In the genomic region with DNA sequence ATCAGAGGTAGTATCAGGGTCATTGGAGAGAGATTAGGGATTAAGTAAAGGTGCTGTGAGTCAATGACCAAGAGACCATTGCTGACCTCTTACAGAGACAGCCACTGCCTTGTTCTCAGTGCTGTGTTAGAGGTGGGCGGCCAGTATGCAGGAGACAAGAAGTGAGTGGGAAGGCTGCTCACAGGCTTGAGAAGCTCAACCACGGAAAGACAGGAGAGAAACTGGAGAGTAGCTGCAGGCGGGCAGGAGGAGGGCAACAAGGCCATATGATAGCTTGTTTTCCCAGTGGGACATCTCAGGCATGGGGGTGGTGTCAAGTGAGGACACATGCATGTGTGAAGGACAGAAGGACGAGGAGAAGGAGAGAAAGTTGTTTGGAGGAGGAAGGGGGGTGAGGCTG, we compare ENCODE assay signal across 17 cellular contexts.
DNase-seq lines count a peak whose midpoint lies in the region; ATAC-seq, FAIRE-seq and TF ChIP-seq lines count a peak whose summit lies in the region.
"Had no signal": no experiment of that assay in that cellular context is flagged by ENCODE, and none has a peak within 500 bp of the region (broad histone marks: within the 10 kb centered on the region; RNA-seq: fewer than 3 reads in every experiment).

No MANE protein-coding gene starts in this region.

- no peak overlapping the region for H4K8ac ChIP-seq in H1 (ENCODE audit: extremely low read depth, insufficient read depth, low read length)

- TF ChIP-seq CTCF in H1 (IDR thresholded peaks at IDR 0.05; ENCODE audit: control extremely low read depth in 1 of 3, insufficient read depth in 1 of 3, low read depth in 1 of 3, low read length in 3 of 3) (no peak), HepG2 (CRISPR knock-in tag; IDR thresholded peaks at IDR 0.05) (no peak)

- H3K27ac ChIP-seq in GM23248 (no peak overlapping the region), H1 (ENCODE audit: low read depth, low read length) (no peak overlapping the region), HepG2 (ENCODE audit: extremely low read length, insufficient read depth, low read length) (no peak overlapping the region)
- H3K27ac ChIP-seq: BLaER1 treated with 17β-estradiol and CSF1 and Interleukin-3, amounts not matched to agents 10 nM and 100 nM; KMS-11 had no signal

- H2BK5ac ChIP-seq in H1 (ENCODE audit: low read depth, low read length) = no peak overlapping the region

- POLR2A ChIA-PET in H1 (lab: Charles Lee; ENCODE audit: partially characterized antibody) (interaction anchor here (0.6 kb wide), 1 partner anchor 548 kb away, joined by 3 read pairs; no protein-coding TSS in a partner anchor), HepG2 (lab: Yijun Ruan, JAX) (no interaction called here)

- no peak overlapping the region for H2BK15ac ChIP-seq in H1 (ENCODE audit: low read length)

- H3K56ac ChIP-seq in H1 (replicated peaks; ENCODE audit: insufficient read length, low read depth, low read length) = no peak overlapping the region

- H3K23me2 ChIP-seq in H1 (ENCODE audit: low read depth, low read length) = no peaks in the 10 kb centered on the region

- H3K9me3 ChIP-seq in GM23248 (ENCODE audit: low read depth) = no peaks in the 10 kb centered on the region
- H3K9me3 ChIP-seq in H1 (ENCODE audit: insufficient read depth in 2 of 2, low read depth in 1 of 2, low read length in 1 of 2) = no peaks in the 10 kb centered on the region
- H3K9me3 ChIP-seq in HepG2 (ENCODE audit: low read length) = no peaks in the 10 kb centered on the region

- H3K9me2 ChIP-seq in GM23248 (ENCODE audit: insufficient read depth) = no peaks in the 10 kb centered on the region

- H4K5ac ChIP-seq in H1 (ENCODE audit: insufficient read length, low read depth, low read length) = no peak overlapping the region

- H2AFZ ChIP-seq in GM23248 (0 out of 2 replicates have a peak overlapping the region, but pooled peaks have one; percentile 17), H1 (ENCODE audit: low read length) (no peak overlapping the region), HepG2 (ENCODE audit: low read length) (no peak overlapping the region)

- in situ Hi-C loops in GM23248 (cut with MboI) (no loop called here), HepG2 (cut with HindIII; ENCODE audit: extremely low pct_ligation_motif_present, low pct_unique_long_range_greater_than_20kb) (no loop called here)

- H3K14ac ChIP-seq in H1 (ENCODE audit: insufficient read length) = no peak overlapping the region

- no peak for TF ChIP-seq EP300 in H1 (IDR thresholded peaks at IDR 0.05; ENCODE audit: borderline replicate concordance in 1 of 2, low read depth in 2 of 2, low read length in 2 of 2)
- TF ChIP-seq EP300 in HepG2 (IDR thresholded peaks at IDR 0.05; ENCODE audit: low read depth in 2 of 2, low read length in 2 of 2) = no peak
- TF ChIP-seq EP300 in HepG2 (CRISPR knock-in tag; IDR thresholded peaks at IDR 0.05; ENCODE audit: borderline replicate concordance) = no peak

- no peaks in the 10 kb centered on the region for H3F3A ChIP-seq in GM23248 (ENCODE audit: insufficient read depth)

- H4K20me1 ChIP-seq in GM23248 (ENCODE audit: insufficient read depth) = no peaks in the 10 kb centered on the region
- no peaks in the 10 kb centered on the region for H4K20me1 ChIP-seq in H1 (replicated peaks in 1 of 2; ENCODE audit: control insufficient read depth in 1 of 2, insufficient read depth in 2 of 2, low read length in 2 of 2)
- no peaks in the 10 kb centered on the region for H4K20me1 ChIP-seq in HepG2 (ENCODE audit: insufficient read depth, low read length)
- H4K20me1 ChIP-seq: BLaER1 treated with 17β-estradiol and CSF1 and Interleukin-3, amounts not matched to agents 10 nM and 100 nM had no signal

- H2AK5ac ChIP-seq in H1 (ENCODE audit: low read depth, low read length) = no peak overlapping the region

- H3K36me3 Mint-ChIP-seq in stimulated activated memory B cell treated with anti-CD40 and anti-IgM and Interleukin-4, amounts not matched to agents 10 μg/mL and 1 μg/mL and 100 μg/mL, for 72 hours = no peaks in the 10 kb centered on the region
- no peaks in the 10 kb centered on the region for H3K36me3 Mint-ChIP-seq in activated T-helper 1 cell treated with anti-CD3 and anti-CD28 coated beads, Interleukin-12 subunit alpha, Interleukin-12 subunit beta, Interleukin-2, Interleukin-4 antibody, amounts not matched to agents 30 ng/mL and 10 ng/mL and 1 ng/mL, durations not matched to agents 14 hours and 24 hours and 36 hours (ENCODE audit: low read depth)
- H3K36me3 Mint-ChIP-seq: CD4-positive, CD25-positive, alpha-beta regulatory T cell had no signal

- H3K27me3 ChIP-seq in GM23248 (replicated peaks; ENCODE audit: insufficient read depth) (no peaks in the 10 kb centered on the region), H1 (replicated peaks in 1 of 4; ENCODE audit: control insufficient read depth in 3 of 4, extremely low read depth in 1 of 4, insufficient read depth in 3 of 4, low read length in 3 of 4) (no peaks in the 10 kb centered on the region), HepG2 (ENCODE audit: control insufficient read depth in 1 of 2, insufficient read depth in 2 of 2, low read length in 2 of 2) (peaks cover 1 to 8% of the 10 kb centered on the region in 2 experiments; a peak in 2 of 5 replicates)
- H3K27me3 ChIP-seq: BLaER1 treated with 17β-estradiol and CSF1 and Interleukin-3, amounts not matched to agents 10 nM and 100 nM had no signal

- H3K9ac ChIP-seq in GM23248 (no peak overlapping the region), H1 (replicated peaks in 1 of 4; ENCODE audit: extremely low read depth in 1 of 4, low read depth in 3 of 4, low read length in 3 of 4) (no peak overlapping the region), HepG2 (ENCODE audit: insufficient read depth, low read depth, low read length) (no peak overlapping the region)
- H3K9ac ChIP-seq: BLaER1 treated with 17β-estradiol and CSF1 and Interleukin-3, amounts not matched to agents 10 nM and 100 nM; KMS-11 had no signal

- H3K79me2 ChIP-seq in GM23248 (ENCODE audit: insufficient read depth) (no peaks in the 10 kb centered on the region), H1 (ENCODE audit: control insufficient read depth in 1 of 2, insufficient read depth in 2 of 2, low read length in 2 of 2) (no peaks in the 10 kb centered on the region), HepG2 (ENCODE audit: insufficient read depth, low read length) (no peaks in the 10 kb centered on the region)

- WGBS in GM23248 (ENCODE audit: low coverage in 1 of 2, low lambda C conversion rate in 2 of 2, missing lambda C conversion rate in 2 of 2), 2 experiments = 24 to 28% methylated on average over 4 of the region's 4 CpGs
- 90% methylated on average over 4 of the region's 4 CpGs; no CpG with 5 or more reads in 1 of the 2 experiments for WGBS in H1 (ENCODE audit: extremely low coverage in 1 of 2, insufficient coverage in 1 of 2, insufficient read length in 1 of 2, insufficient replicate concordance in 2 of 2, low coverage in 1 of 2, low lambda C conversion rate in 2 of 2, missing lambda C conversion rate in 1 of 2), 2 experiments
- 8% methylated on average over 4 of the region's 4 CpGs for WGBS in HepG2 (ENCODE audit: low lambda C conversion rate)

- FAIRE-seq in H1 (lab: Jason Lieb, UNC) = no peak
- FAIRE-seq in HepG2 (lab: Jason Lieb, UNC) = no peak
- FAIRE-seq: GM12892, GM19239 had no signal

- CTCF ChIA-PET in H1 (lab: Charles Lee; ENCODE audit: partially characterized antibody) (interaction anchor here (0.6 to 1.9 kb wide), 5 partner anchors 18 to 178 kb away, joined by 3 to 10 read pairs (median 3); no protein-coding TSS in a partner anchor), HepG2 (lab: Yijun Ruan, JAX; ENCODE audit: low intra/inter-chr PET ratio, low total read pairs) (no interaction called here)

- no peak for TF ChIP-seq RAD21 in H1 (IDR thresholded peaks at IDR 0.05 in 1 of 2, conservative IDR thresholded peaks at IDR 0.05 in 1 of 2; ENCODE audit: low read depth in 2 of 2, low read length in 2 of 2)
- no peak for TF ChIP-seq RAD21 in HepG2 (CRISPR knock-in tag; IDR thresholded peaks at IDR 0.05)

- H3K4me3 ChIP-seq in GM23248 = no peak overlapping the region
- no peak overlapping the region for H3K4me3 ChIP-seq in H1 (ENCODE audit: extremely low read depth in 1 of 4, insufficient read depth in 2 of 4, low read depth in 3 of 4, low read length in 4 of 4)
- no peak overlapping the region for H3K4me3 ChIP-seq in HepG2 (replicated peaks in 1 of 3; ENCODE audit: insufficient read depth in 1 of 3, low read depth in 2 of 3, low read length in 3 of 3)
- H3K4me3 ChIP-seq: BLaER1 treated with 17β-estradiol and CSF1 and Interleukin-3, amounts not matched to agents 10 nM and 100 nM had no signal

- no peak overlapping the region for H3K27ac Mint-ChIP-seq in stimulated activated memory B cell treated with anti-CD40 and anti-IgM and Interleukin-4, amounts not matched to agents 10 μg/mL and 1 μg/mL and 100 μg/mL, for 72 hours
- H3K27ac Mint-ChIP-seq in activated T-helper 1 cell treated with anti-CD3 and anti-CD28 coated beads, Interleukin-12 subunit alpha, Interleukin-12 subunit beta, Interleukin-2, Interleukin-4 antibody, amounts not matched to agents 30 ng/mL and 10 ng/mL and 1 ng/mL, durations not matched to agents 14 hours and 24 hours and 36 hours = no peak overlapping the region
- H3K27ac Mint-ChIP-seq: CD4-positive, CD25-positive, alpha-beta regulatory T cell had no signal

- no TSS peak for BruUV-seq in HepG2 (replicated peaks; lab: Mats Ljungman, UMichigan)

- intact Hi-C loops in activated T-helper 1 cell treated with anti-CD3 and anti-CD28 coated beads, Interleukin-12 subunit alpha, Interleukin-12 subunit beta, Interleukin-2, Interleukin-4 antibody, amounts not matched to agents 30 ng/mL and 10 ng/mL and 1 ng/mL, durations not matched to agents 14 hours and 24 hours and 36 hours (cut with micrococcal nuclease) = no loop called here
- intact Hi-C loops in HepG2 (cut with micrococcal nuclease; ENCODE audit: unreplicated experiment) = no loop called here

- no peak overlapping the region for H3K4me3 Mint-ChIP-seq in stimulated activated memory B cell treated with anti-CD40 and anti-IgM and Interleukin-4, amounts not matched to agents 10 μg/mL and 1 μg/mL and 100 μg/mL, for 72 hours
- H3K4me3 Mint-ChIP-seq in activated T-helper 1 cell treated with anti-CD3 and anti-CD28 coated beads, Interleukin-12 subunit alpha, Interleukin-12 subunit beta, Interleukin-2, Interleukin-4 antibody, amounts not matched to agents 30 ng/mL and 10 ng/mL and 1 ng/mL, durations not matched to agents 14 hours and 24 hours and 36 hours = no peak overlapping the region
- H3K4me3 Mint-ChIP-seq: CD4-positive, CD25-positive, alpha-beta regulatory T cell had no signal

- no peaks in the 10 kb centered on the region for H3K27me3 Mint-ChIP-seq in stimulated activated memory B cell treated with anti-CD40 and anti-IgM and Interleukin-4, amounts not matched to agents 10 μg/mL and 1 μg/mL and 100 μg/mL, for 72 hours
- H3K27me3 Mint-ChIP-seq in activated T-helper 1 cell treated with anti-CD3 and anti-CD28 coated beads, Interleukin-12 subunit alpha, Interleukin-12 subunit beta, Interleukin-2, Interleukin-4 antibody, amounts not matched to agents 30 ng/mL and 10 ng/mL and 1 ng/mL, durations not matched to agents 14 hours and 24 hours and 36 hours (ENCODE audit: insufficient read depth) = no peaks in the 10 kb centered on the region
- H3K27me3 Mint-ChIP-seq: CD4-positive, CD25-positive, alpha-beta regulatory T cell had no signal

- no peak overlapping the region for H2BK20ac ChIP-seq in H1 (ENCODE audit: low read length)

- H3K4me1 ChIP-seq in GM23248 (ENCODE audit: insufficient read depth) (no peaks in the 10 kb centered on the region), H1 (replicated peaks in 1 of 4; ENCODE audit: control insufficient read depth in 3 of 4, insufficient read depth in 4 of 4, low read length in 3 of 4) (no peaks in the 10 kb centered on the region), HepG2 (ENCODE audit: insufficient read depth, low read length) (no peaks in the 10 kb centered on the region)

- TF ChIP-seq POLR2A in H1 (IDR thresholded peaks at IDR 0.05; ENCODE audit: control extremely low read depth in 1 of 2, low read depth in 2 of 2, low read length in 2 of 2) = no peak
- TF ChIP-seq POLR2A in HepG2 (IDR thresholded peaks at IDR 0.05; ENCODE audit: insufficient read depth in 1 of 2, low read depth in 2 of 2, low read length in 2 of 2) = no peak

- H2BK12ac ChIP-seq in H1 (ENCODE audit: low read depth, low read length) = peak overlapping the region; percentile 50; the same call in 1 of the 2 replicates

- H3K18ac ChIP-seq in H1 (ENCODE audit: extremely low read depth, low read length) = no peak overlapping the region

- ATAC-seq in HG02885 (IDR thresholded peaks at IDR 0.05; ENCODE audit: poor library complexity, unreplicated experiment) (peak; percentile 59), HepG2 (no peak)
- peak; percentile 3 for ATAC-seq in stimulated activated memory B cell treated with anti-CD40 and anti-IgM and Interleukin-4, amounts not matched to agents 10 μg/mL and 1 μg/mL and 100 μg/mL, for 72 hours

- no peak overlapping the region for H4K91ac ChIP-seq in H1 (replicated peaks; ENCODE audit: insufficient read length, low read length)

- no peaks in the 10 kb centered on the region for H3K4me1 Mint-ChIP-seq in stimulated activated memory B cell treated with anti-CD40 and anti-IgM and Interleukin-4, amounts not matched to agents 10 μg/mL and 1 μg/mL and 100 μg/mL, for 72 hours
- H3K4me1 Mint-ChIP-seq in activated T-helper 1 cell treated with anti-CD3 and anti-CD28 coated beads, Interleukin-12 subunit alpha, Interleukin-12 subunit beta, Interleukin-2, Interleukin-4 antibody, amounts not matched to agents 30 ng/mL and 10 ng/mL and 1 ng/mL, durations not matched to agents 14 hours and 24 hours and 36 hours (ENCODE audit: low read depth) = no peaks in the 10 kb centered on the region
- H3K4me1 Mint-ChIP-seq: CD4-positive, CD25-positive, alpha-beta regulatory T cell had no signal

- H3K9me3 Mint-ChIP-seq in stimulated activated memory B cell treated with anti-CD40 and anti-IgM and Interleukin-4, amounts not matched to agents 10 μg/mL and 1 μg/mL and 100 μg/mL, for 72 hours = peaks cover 4% of the 10 kb centered on the region
- H3K9me3 Mint-ChIP-seq in activated T-helper 1 cell treated with anti-CD3 and anti-CD28 coated beads, Interleukin-12 subunit alpha, Interleukin-12 subunit beta, Interleukin-2, Interleukin-4 antibody, amounts not matched to agents 30 ng/mL and 10 ng/mL and 1 ng/mL, durations not matched to agents 14 hours and 24 hours and 36 hours = no peaks in the 10 kb centered on the region

- H2BK120ac ChIP-seq in H1 (replicated peaks; ENCODE audit: low read depth, low read length) = no peak overlapping the region

- H3K79me1 ChIP-seq in H1 (ENCODE audit: low read depth, low read length) = no peaks in the 10 kb centered on the region

- DNase-seq in GM23248 (no peak), H1 (ENCODE audit: low read depth in 1 of 2, low spot score in 2 of 2) (no peak), NCI-H446 treated with DMSO at 0.1 percent for 48 hours (lab: John Stamatoyannopoulos, UW) (no peak), HepG2 (ENCODE audit: low spot score) (no peak)
- no peak for DNase-seq in activated T-helper 1 cell treated with anti-CD3 and anti-CD28 coated beads, Interleukin-12 subunit alpha, Interleukin-12 subunit beta, Interleukin-2, Interleukin-4 antibody, amounts not matched to agents 30 ng/mL and 10 ng/mL and 1 ng/mL, durations not matched to agents 14 hours and 24 hours and 36 hours (ENCODE audit: low spot score)
- DNase-seq: ACHN; Calu3; CD4-positive, CD25-positive, alpha-beta regulatory T cell; DND-41; GDM1; H7 had no signal

- H3K4me2 ChIP-seq in GM23248 (ENCODE audit: unreplicated experiment) (no peak overlapping the region), H1 (ENCODE audit: insufficient read depth in 1 of 2, low read depth in 2 of 2, low read length in 2 of 2) (no peak overlapping the region), HepG2 (ENCODE audit: low read depth, low read length) (no peak overlapping the region)
- H3K4me2 ChIP-seq: BLaER1 treated with 17β-estradiol and CSF1 and Interleukin-3, amounts not matched to agents 10 nM and 100 nM; KMS-11 had no signal

- no peak overlapping the region for H3K23ac ChIP-seq in H1 (ENCODE audit: insufficient read length)

- H3K36me3 ChIP-seq in GM23248 (ENCODE audit: low read depth) = no peaks in the 10 kb centered on the region
- H3K36me3 ChIP-seq in H1 (ENCODE audit: control insufficient read depth in 2 of 4, insufficient read depth in 4 of 4, low read length in 3 of 4) = no peaks in the 10 kb centered on the region
- no peaks in the 10 kb centered on the region for H3K36me3 ChIP-seq in HepG2 (replicated peaks in 1 of 2; ENCODE audit: control insufficient read depth in 1 of 2, insufficient read depth in 2 of 2, low read length in 2 of 2)
- H3K36me3 ChIP-seq: BLaER1 treated with 17β-estradiol and CSF1 and Interleukin-3, amounts not matched to agents 10 nM and 100 nM had no signal

- no peak overlapping the region for H3K4ac ChIP-seq in H1 (replicated peaks; ENCODE audit: insufficient read length, low read depth, low read length)
